ENCODE assay signal across 1 cellular context in the genomic region with DNA sequence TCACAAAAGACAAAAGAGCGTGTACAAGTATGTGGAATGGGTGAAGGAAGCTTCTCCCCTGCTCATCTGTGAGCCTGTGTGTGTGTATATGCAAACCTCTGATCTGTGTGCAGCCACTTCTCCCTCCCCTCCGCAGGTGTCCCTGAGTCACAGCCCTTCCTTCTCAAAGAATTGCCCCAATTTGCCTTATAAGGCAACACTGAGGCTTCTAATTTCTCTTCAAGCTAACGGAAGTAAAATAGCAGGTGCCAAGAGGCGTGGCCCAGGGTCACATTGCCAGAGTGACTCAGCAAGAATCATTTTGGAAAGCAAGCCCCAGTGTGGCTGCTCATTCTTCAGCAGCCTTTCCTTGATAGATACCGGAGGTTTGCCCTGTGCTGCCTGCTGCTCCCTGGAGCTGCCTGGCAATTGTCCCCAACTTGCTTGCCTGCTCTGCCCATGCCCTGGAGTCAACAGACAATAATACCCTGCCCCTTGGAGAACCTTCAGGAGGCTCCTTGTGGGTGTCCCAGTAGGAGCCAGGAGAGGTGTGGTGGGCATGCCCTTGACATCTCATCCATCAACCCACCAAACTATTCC.
TF ChIP-seq lines count a peak whose summit lies in the region.

No MANE protein-coding gene starts in this region.

TF ChIP-seq in H1, 55 proteins besides CTCF, POLR2A, EP300 and RAD21:
- no peak for TF ChIP-seq KDM5A (IDR thresholded peaks at IDR 0.05; ENCODE audit: low read length)
- no peak for TF ChIP-seq CHD2 (IDR thresholded peaks at IDR 0.05; ENCODE audit: low read length)
- TF ChIP-seq SAP30 (IDR thresholded peaks at IDR 0.05; ENCODE audit: insufficient read depth, insufficient replicate concordance, low read length) = no peak
- TF ChIP-seq SUZ12 (IDR thresholded peaks at IDR 0.05; ENCODE audit: low read length) = no peak
- TF ChIP-seq TCF12 (IDR thresholded peaks at IDR 0.05; ENCODE audit: low read depth, low read length) = no peak
- TF ChIP-seq CTBP2 (IDR thresholded peaks at IDR 0.05; ENCODE audit: borderline replicate concordance, insufficient read depth, insufficient read length, low read length) = no peak
- TF ChIP-seq SP2 (IDR thresholded peaks at IDR 0.05; ENCODE audit: low read length) = no peak
- TF ChIP-seq MAFK (IDR thresholded peaks at IDR 0.05; ENCODE audit: low read depth, low read length) = peak; percentile 87
- no peak for TF ChIP-seq ATF3 (IDR thresholded peaks at IDR 0.05; ENCODE audit: insufficient read depth, low read depth, low read length)
- no peak for TF ChIP-seq TAF7 (optimal IDR thresholded peaks at IDR 0.05; ENCODE audit: borderline replicate concordance, low read depth, low read length)
- TF ChIP-seq, protein P1, sequence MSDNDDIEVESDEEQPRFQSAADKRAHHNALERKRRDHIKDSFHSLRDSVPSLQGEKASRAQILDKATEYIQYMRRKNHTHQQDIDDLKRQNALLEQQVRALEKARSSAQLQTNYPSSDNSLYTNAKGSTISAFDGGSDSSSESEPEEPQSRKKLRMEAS (IDR thresholded peaks at IDR 0.05) = 0 out of 2 replicates have a peak, but pooled peaks have one; percentile 12
- no peak; the same call in none of the 2 replicates for TF ChIP-seq TBP (IDR thresholded peaks at IDR 0.05; ENCODE audit: low read depth, low read length)
- no peak for TF ChIP-seq RXRA (IDR thresholded peaks at IDR 0.05; ENCODE audit: insufficient read depth, low read depth, low read length)
- TF ChIP-seq TAF1 (IDR thresholded peaks at IDR 0.05; ENCODE audit: low read depth, low read length) = peak; percentile 72
- no peak for TF ChIP-seq RNF2 (IDR thresholded peaks at IDR 0.05; ENCODE audit: borderline replicate concordance, low read depth, low read length, missing control alignments, poor library complexity, severe bottlenecking)
- no peak for TF ChIP-seq CEBPB (IDR thresholded peaks at IDR 0.05; ENCODE audit: low read depth, low read length)
- TF ChIP-seq RFX5 (IDR thresholded peaks at IDR 0.05; ENCODE audit: borderline replicate concordance, low read depth, low read length) = no peak
- peak; percentile 99 for TF ChIP-seq SRF (IDR thresholded peaks at IDR 0.05; ENCODE audit: low read depth, low read length)
- no peak for TF ChIP-seq KDM1A (IDR thresholded peaks at IDR 0.05; ENCODE audit: borderline replicate concordance, low read length)
- peak; percentile 96 for TF ChIP-seq BACH1 (IDR thresholded peaks at IDR 0.05; ENCODE audit: low read length)
- TF ChIP-seq CBX8 (IDR thresholded peaks at IDR 0.05; ENCODE audit: borderline replicate concordance, low read depth, low read length) = no peak
- TF ChIP-seq BCL11A (IDR thresholded peaks at IDR 0.05; ENCODE audit: low read depth in 2 of 2, low read length in 2 of 2) = no peak
- TF ChIP-seq KDM4A (IDR thresholded peaks at IDR 0.05; ENCODE audit: low read depth, low read length, severe bottlenecking) = no peak
- no peak for TF ChIP-seq HDAC2 (IDR thresholded peaks at IDR 0.05; ENCODE audit: borderline replicate concordance in 1 of 2, low read depth in 2 of 2, low read length in 2 of 2)
- TF ChIP-seq GTF2F1 (IDR thresholded peaks at IDR 0.05; ENCODE audit: borderline replicate concordance, low read depth, low read length) = no peak
- no peak for TF ChIP-seq SP1 (IDR thresholded peaks at IDR 0.05; ENCODE audit: low read depth, low read length)
- 0 out of 2 replicates have a peak, but pooled peaks have one; percentile 25 for TF ChIP-seq JUND (IDR thresholded peaks at IDR 0.05; ENCODE audit: low read length)
- no peak for TF ChIP-seq SIRT6 (IDR thresholded peaks at IDR 0.05; ENCODE audit: low read length)
- TF ChIP-seq YY1 (IDR thresholded peaks at IDR 0.05; ENCODE audit: low read depth, low read length) = no peak
- no peak for TF ChIP-seq ASH2L (IDR thresholded peaks at IDR 0.05; ENCODE audit: low read length)
